In genomic region chr19:52307275-52307674, GRCh38 we compare ENCODE assay signal across 2 cellular contexts.
A peak's percentile ranks its signal among the peaks of the same experiment; 100 is the strongest.
TF ChIP-seq lines count a peak whose summit lies in the region.

No MANE protein-coding gene starts in this region.

TF ChIP-seq in HepG2, 621 proteins besides CTCF, POLR2A, EP300 and RAD21:
- TF ChIP-seq, protein P1, sequence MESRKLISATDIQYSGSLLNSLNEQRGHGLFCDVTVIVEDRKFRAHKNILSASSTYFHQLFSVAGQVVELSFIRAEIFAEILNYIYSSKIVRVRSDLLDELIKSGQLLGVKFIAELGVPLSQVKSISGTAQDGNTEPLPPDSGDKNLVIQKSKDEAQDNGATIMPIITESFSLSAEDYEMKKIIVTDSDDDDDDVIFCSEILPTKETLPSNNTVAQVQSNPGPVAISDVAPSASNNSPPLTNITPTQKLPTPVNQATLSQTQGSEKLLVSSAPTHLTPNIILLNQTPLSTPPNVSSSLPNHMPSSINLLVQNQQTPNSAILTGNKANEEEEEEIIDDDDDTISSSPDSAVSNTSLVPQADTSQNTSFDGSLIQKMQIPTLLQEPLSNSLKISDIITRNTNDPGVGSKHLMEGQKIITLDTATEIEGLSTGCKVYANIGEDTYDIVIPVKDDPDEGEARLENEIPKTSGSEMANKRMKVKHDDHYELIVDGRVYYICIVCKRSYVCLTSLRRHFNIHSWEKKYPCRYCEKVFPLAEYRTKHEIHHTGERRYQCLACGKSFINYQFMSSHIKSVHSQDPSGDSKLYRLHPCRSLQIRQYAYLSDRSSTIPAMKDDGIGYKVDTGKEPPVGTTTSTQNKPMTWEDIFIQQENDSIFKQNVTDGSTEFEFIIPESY (CRISPR knock-in tag; IDR thresholded peaks at IDR 0.05) = 0 out of 2 replicates have a peak, but pooled peaks have one; percentile 27
- TF ChIP-seq ZNF280B (CRISPR knock-in tag; IDR thresholded peaks at IDR 0.05; ENCODE audit: borderline replicate concordance) (0 out of 2 replicates have a peak, but pooled peaks have one; percentile 62), PRDM10 (CRISPR knock-in tag; IDR thresholded peaks at IDR 0.05; ENCODE audit: low read depth) (no peak), ZNF101 (CRISPR knock-in tag; IDR thresholded peaks at IDR 0.05; ENCODE audit: borderline replicate concordance, low read depth) (no peak)
- TF ChIP-seq, protein P2, sequence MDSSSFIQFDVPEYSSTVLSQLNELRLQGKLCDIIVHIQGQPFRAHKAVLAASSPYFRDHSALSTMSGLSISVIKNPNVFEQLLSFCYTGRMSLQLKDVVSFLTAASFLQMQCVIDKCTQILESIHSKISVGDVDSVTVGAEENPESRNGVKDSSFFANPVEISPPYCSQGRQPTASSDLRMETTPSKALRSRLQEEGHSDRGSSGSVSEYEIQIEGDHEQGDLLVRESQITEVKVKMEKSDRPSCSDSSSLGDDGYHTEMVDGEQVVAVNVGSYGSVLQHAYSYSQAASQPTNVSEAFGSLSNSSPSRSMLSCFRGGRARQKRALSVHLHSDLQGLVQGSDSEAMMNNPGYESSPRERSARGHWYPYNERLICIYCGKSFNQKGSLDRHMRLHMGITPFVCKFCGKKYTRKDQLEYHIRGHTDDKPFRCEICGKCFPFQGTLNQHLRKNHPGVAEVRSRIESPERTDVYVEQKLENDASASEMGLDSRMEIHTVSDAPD (CRISPR knock-in tag; IDR thresholded peaks at IDR 0.05) = no peak
- TF ChIP-seq, protein P3, sequence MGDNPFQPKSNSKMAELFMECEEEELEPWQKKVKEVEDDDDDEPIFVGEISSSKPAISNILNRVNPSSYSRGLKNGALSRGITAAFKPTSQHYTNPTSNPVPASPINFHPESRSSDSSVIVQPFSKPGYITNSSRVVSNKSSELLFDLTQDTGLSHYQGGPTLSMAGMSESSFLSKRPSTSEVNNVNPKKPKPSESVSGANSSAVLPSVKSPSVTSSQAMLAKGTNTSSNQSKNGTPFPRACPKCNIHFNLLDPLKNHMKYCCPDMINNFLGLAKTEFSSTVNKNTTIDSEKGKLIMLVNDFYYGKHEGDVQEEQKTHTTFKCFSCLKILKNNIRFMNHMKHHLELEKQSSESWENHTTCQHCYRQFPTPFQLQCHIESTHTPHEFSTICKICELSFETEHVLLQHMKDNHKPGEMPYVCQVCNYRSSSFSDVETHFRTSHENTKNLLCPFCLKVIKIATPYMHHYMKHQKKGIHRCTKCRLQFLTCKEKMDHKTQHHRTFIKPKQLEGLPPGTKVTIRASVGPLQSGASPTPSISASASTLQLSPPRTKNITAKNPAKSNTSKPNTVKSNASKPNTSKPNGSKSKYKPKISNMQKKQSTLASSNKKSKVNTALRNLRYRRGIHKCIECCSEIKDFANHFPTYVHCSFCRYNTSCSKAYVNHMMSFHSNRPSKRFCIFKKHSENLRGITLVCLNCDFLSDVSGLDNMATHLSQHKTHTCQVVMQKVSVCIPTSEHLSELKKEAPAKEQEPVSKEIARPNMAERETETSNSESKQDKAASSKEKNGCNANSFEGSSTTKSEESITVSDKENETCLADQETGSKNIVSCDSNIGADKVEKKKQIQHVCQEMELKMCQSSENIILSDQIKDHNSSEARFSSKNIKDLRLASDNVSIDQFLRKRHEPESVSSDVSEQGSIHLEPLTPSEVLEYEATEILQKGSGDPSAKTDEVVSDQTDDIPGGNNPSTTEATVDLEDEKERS (CRISPR knock-in tag; IDR thresholded peaks at IDR 0.05) = peak; percentile 95

TF ChIP-seq in endothelial cell of umbilical vein, 7 proteins besides CTCF, POLR2A, EP300 and RAD21:
- TF ChIP-seq, protein P4, sequence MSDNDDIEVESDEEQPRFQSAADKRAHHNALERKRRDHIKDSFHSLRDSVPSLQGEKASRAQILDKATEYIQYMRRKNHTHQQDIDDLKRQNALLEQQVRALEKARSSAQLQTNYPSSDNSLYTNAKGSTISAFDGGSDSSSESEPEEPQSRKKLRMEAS (IDR thresholded peaks at IDR 0.05; ENCODE audit: insufficient read depth, insufficient read length) = no peak
- TF ChIP-seq FOS (IDR thresholded peaks at IDR 0.05; ENCODE audit: borderline replicate concordance, insufficient read depth, low read length) (no peak), EZH2 (IDR thresholded peaks at IDR 0.05; ENCODE audit: borderline replicate concordance, low read depth, low read length, severe bottlenecking) (no peak), GATA2 (IDR thresholded peaks at IDR 0.05; ENCODE audit: insufficient read depth, insufficient read length, low read depth, low read length) (no peak), POLR2AphosphoS5 (IDR thresholded peaks at IDR 0.05; ENCODE audit: insufficient read depth, low read depth, low read length) (no peak), MYC (IDR thresholded peaks at IDR 0.05; ENCODE audit: low read depth, low read length) (no peak), JUN (IDR thresholded peaks at IDR 0.05; ENCODE audit: borderline replicate concordance, insufficient read depth, insufficient read length, low read depth) (no peak)
TF ChIP-seq in endothelial cell of umbilical vein: peak in this region for 0.
